Comparison of ENCODE assay signal across 7 cellular contexts in genomic region chr9:4382722-4383317, GRCh38.
DNase-seq lines count a peak whose midpoint lies in the region; ATAC-seq and TF ChIP-seq lines count a peak whose summit lies in the region.

No MANE protein-coding gene starts in this region.

- H3K27ac Mint-ChIP-seq in neural crest cell (ENCODE audit: unreplicated experiment) = no peak overlapping the region

- no peaks in the 10 kb centered on the region for H3K4me1 Mint-ChIP-seq in neural crest cell

- no peak overlapping the region for H3K4me3 ChIP-seq in colonic mucosa

- DNase-seq in EL (peak; percentile 34), NCI-H2227 treated with DMSO at 0.1 percent for 48 hours (lab: John Stamatoyannopoulos, UW) (peak; percentile 66), colonic mucosa (no peak), neural crest cell (ENCODE audit: low read depth, low spot score) (peak; percentile 5)

- H3K9ac ChIP-seq in colonic mucosa (ENCODE audit: low read depth in 2 of 2, low read length in 2 of 2) = no peak overlapping the region

- no peak overlapping the region for H3K27ac ChIP-seq in colonic mucosa

- peaks cover 10% of the 10 kb centered on the region for H3K27me3 Mint-ChIP-seq in neural crest cell (ENCODE audit: low read depth)

- intact Hi-C loops in colonic mucosa (cut with DNase I) = loop anchor here (5.0 kb wide), 1 partner anchor 254 kb away; no protein-coding TSS in a partner anchor

- TF ChIP-seq CTCF in colonic mucosa (IDR thresholded peaks at IDR 0.05) (peak; percentile 29), neural crest cell (conservative IDR thresholded peaks at IDR 0.05) (peak; percentile 72)

- H3K9me3 ChIP-seq in colonic mucosa = no peaks in the 10 kb centered on the region

- peak; percentile 63 for ATAC-seq in GM21619 (IDR thresholded peaks at IDR 0.05; ENCODE audit: unreplicated experiment)
- no peak for ATAC-seq in HG03378 (IDR thresholded peaks at IDR 0.05; ENCODE audit: unreplicated experiment)
- no peak for ATAC-seq in GM21528 (IDR thresholded peaks at IDR 0.05; ENCODE audit: low FRiP score, unreplicated experiment)

- no peaks in the 10 kb centered on the region for H3K36me3 Mint-ChIP-seq in neural crest cell (ENCODE audit: low read depth)

- H3K9me3 Mint-ChIP-seq in neural crest cell = no peaks in the 10 kb centered on the region

- no peaks in the 10 kb centered on the region for H3K27me3 ChIP-seq in colonic mucosa

- H3K4me1 ChIP-seq in colonic mucosa = no peaks in the 10 kb centered on the region

- no peak overlapping the region for H3K4me3 Mint-ChIP-seq in neural crest cell

- H3K36me3 ChIP-seq in colonic mucosa = no peaks in the 10 kb centered on the region
